ENCODE assay signal across 18 cellular contexts in genomic region chrX:34147345-34147744, GRCh38. TPM values are rescaled to one million over a fixed set of nuclear protein-coding genes. Genes with fewer than 3 reads are reported as not detected.
DNase-seq lines count a peak whose midpoint lies in the region; ATAC-seq and TF ChIP-seq lines count a peak whose summit lies in the region.
"Had no signal": no experiment of that assay in that cellular context is flagged by ENCODE, and none has a peak within 500 bp of the region (broad histone marks: within the 10 kb centered on the region; RNA-seq: fewer than 3 reads in every experiment).

No MANE protein-coding gene starts in this region.

- no peaks in the 10 kb centered on the region for H3K9me3 ChIP-seq in right atrium auricular region

- H3K4me1 ChIP-seq in right atrium auricular region = no peaks in the 10 kb centered on the region

- H3K27ac ChIP-seq in right atrium auricular region = no peak overlapping the region

- DNase-seq in Right ventricle myocardium inferior (ENCODE audit: missing footprints) (peak; percentile 27), right atrium auricular region (ENCODE audit: low spot score) (no peak), islet precursor cell (peak; percentile 37), posterior vena cava (ENCODE audit: low spot score) (peak; percentile 62), superior temporal gyrus (ENCODE audit: extremely low spot score) (no peak)
- DNase-seq in stimulated activated CD4-positive, alpha-beta T cell treated with anti-CD3 and anti-CD28 coated beads, Interleukin-2, amount 100 ng/mL, for 24 hours = no peak
- DNase-seq: C1 segment of cervical spinal cord; Calu3; CD4-positive, alpha-beta memory T cell; COR-L47; DMS79; EL; GF-D8; HCEC 1CT had no signal

- TF ChIP-seq CTCF in right atrium auricular region (IDR thresholded peaks at IDR 0.05) = no peak

- intact Hi-C loops in Right ventricle myocardium inferior (cut with DNase I) = no loop called here
- intact Hi-C loops in posterior vena cava (cut with DNase I) = no loop called here

- H3K4me3 ChIP-seq in right atrium auricular region = no peak overlapping the region
- H3K4me3 ChIP-seq: GM23338 had no signal

- no peak for ATAC-seq in Right ventricle myocardium inferior
- ATAC-seq: GM23338 had no signal

- H3K36me3 ChIP-seq in right atrium auricular region = no peaks in the 10 kb centered on the region

- H3K27me3 ChIP-seq in right atrium auricular region = no peaks in the 10 kb centered on the region

RNA-seq across cellular contexts. Expression of gene FAM47A, which starts 15.2 kb away (rescaled TPM):
- total RNA-seq in Right ventricle myocardium inferior (not detected), right atrium auricular region (not detected), posterior vena cava (not detected)
- total RNA-seq: A172; A673; Calu3; CD4-positive, alpha-beta memory T cell; GM23338; H4 had no signal

Comparison
In these comparisons a context has a peak if more than half of its experiments do, and no peak if none do; other contexts are left out.
1. DNase-seq: peak in Right ventricle myocardium inferior (single experiment), islet precursor cell (single experiment) and posterior vena cava (single experiment); none in right atrium auricular region (single experiment), stimulated activated CD4-positive, alpha-beta T cell treated with anti-CD3 and anti-CD28 coated beads, Interleukin-2, amount 100 ng/mL, for 24 hours (0 of 2) and superior temporal gyrus (single experiment).